ENCODE assay signal across 12 cellular contexts in genomic region chr14:59343585-59343984, GRCh38.
A peak's percentile ranks its signal among the peaks of the same experiment; 100 is the strongest.
DNase-seq lines count a peak whose midpoint lies in the region; ATAC-seq and TF ChIP-seq lines count a peak whose summit lies in the region.
"Had no signal": no experiment of that assay in that cellular context is flagged by ENCODE, and none has a peak within 500 bp of the region (broad histone marks: within the 10 kb centered on the region; RNA-seq: fewer than 3 reads in every experiment).

No MANE protein-coding gene starts in this region.

- no peak overlapping the region for H3K9ac ChIP-seq in neural progenitor cell

- H3K9me3 Mint-ChIP-seq in neural progenitor cell (no peaks in the 10 kb centered on the region), type B pancreatic cell (no peaks in the 10 kb centered on the region)
- H3K9me3 Mint-ChIP-seq: activated naive CD8-positive, alpha-beta T cell treated with anti-CD3 and anti-CD28 coated beads, Interleukin-2, amount 50 U/mL, for 24 hours had no signal

- H3K36me3 ChIP-seq in esophagus muscularis mucosa, result peaks cover 0 to 27% (median 9%) of the 10 kb centered on the region in 4 donors
- no peaks in the 10 kb centered on the region for H3K36me3 ChIP-seq in neural progenitor cell
- peaks cover 0 to 4% (median 0%) of the 10 kb centered on the region in 3 donors for H3K36me3 ChIP-seq in tibial artery
- no peaks in the 10 kb centered on the region for H3K36me3 ChIP-seq in H7 (replicated peaks; ENCODE audit: control insufficient read depth, insufficient read depth, low read length)

- no peaks in the 10 kb centered on the region for H3K79me2 ChIP-seq in neural progenitor cell (ENCODE audit: low read depth)

- TF ChIP-seq EP300 in esophagus muscularis mucosa (IDR thresholded peaks at IDR 0.05), result no peak

- peaks cover 53% of the 10 kb centered on the region for H3K4me1 Mint-ChIP-seq in neural progenitor cell
- H3K4me1 Mint-ChIP-seq in type B pancreatic cell (ENCODE audit: unreplicated experiment), result peaks cover 43% of the 10 kb centered on the region
- H3K4me1 Mint-ChIP-seq: activated naive CD8-positive, alpha-beta T cell treated with anti-CD3 and anti-CD28 coated beads, Interleukin-2, amount 50 U/mL, for 24 hours had no signal

- H3F3A ChIP-seq in neural progenitor cell (ENCODE audit: low read depth), result peaks cover 25% of the 10 kb centered on the region

- TF ChIP-seq CTCF in esophagus muscularis mucosa (IDR thresholded peaks at IDR 0.05) (no peak), neural progenitor cell (IDR thresholded peaks at IDR 0.05) (no peak), type B pancreatic cell (conservative IDR thresholded peaks at IDR 0.05) (no peak), tibial artery (IDR thresholded peaks at IDR 0.05) (no peak), omental fat pad (IDR thresholded peaks at IDR 0.05) (no peak)

- H3K27ac Mint-ChIP-seq in neural progenitor cell, result no peak overlapping the region
- no peak overlapping the region for H3K27ac Mint-ChIP-seq in type B pancreatic cell
- H3K27ac Mint-ChIP-seq: activated naive CD8-positive, alpha-beta T cell treated with anti-CD3 and anti-CD28 coated beads, Interleukin-2, amount 50 U/mL, for 24 hours had no signal

- H4K20me1 ChIP-seq in neural progenitor cell (ENCODE audit: low read depth), result no peaks in the 10 kb centered on the region

- TF ChIP-seq POLR2A in esophagus muscularis mucosa (IDR thresholded peaks at IDR 0.05; ENCODE audit: low read depth), result no peak

- WGBS in esophagus muscularis mucosa, result 45% methylated on average over 3 of the region's 3 CpGs

- H3K4me3 ChIP-seq in esophagus muscularis mucosa (no peak overlapping the region), neural progenitor cell (no peak overlapping the region), tibial artery (no peak overlapping the region), H7 (ENCODE audit: insufficient read depth, low read depth, low read length) (no peak overlapping the region)

- H3K27ac ChIP-seq in esophagus muscularis mucosa (replicated peaks in 1 of 4) (peak overlapping the region; percentile 81 to 92 (median 84)), neural progenitor cell (peak overlapping the region; percentile 53), tibial artery (peak overlapping the region in 1 of 2 donors; percentile 41)
- H3K27ac ChIP-seq: C4-2B, VCaP had no signal

- H3K36me3 Mint-ChIP-seq in neural progenitor cell (peaks cover 25% of the 10 kb centered on the region), type B pancreatic cell (peaks cover 47% of the 10 kb centered on the region)

- peak overlapping the region; percentile 3 for H3K4me2 ChIP-seq in neural progenitor cell

- no peak overlapping the region for H2AFZ ChIP-seq in neural progenitor cell (replicated peaks)

- H3K27me3 ChIP-seq in esophagus muscularis mucosa (no peaks in the 10 kb centered on the region), neural progenitor cell (no peaks in the 10 kb centered on the region), tibial artery (no peaks in the 10 kb centered on the region), H7 (ENCODE audit: control insufficient read depth, insufficient read depth, low read length) (no peaks in the 10 kb centered on the region)

- intact Hi-C loops in esophagus muscularis mucosa (cut with DNase I) (no loop called here), tibial artery (cut with DNase I; ENCODE audit: low total_unique reads) (loop anchor here (10.0 kb wide), 1 partner anchor 81 kb away; no protein-coding TSS in a partner anchor)

- H3K4me3 Mint-ChIP-seq in neural progenitor cell, result peak overlapping the region; percentile 12
- no peak overlapping the region for H3K4me3 Mint-ChIP-seq in type B pancreatic cell
- H3K4me3 Mint-ChIP-seq: activated naive CD8-positive, alpha-beta T cell treated with anti-CD3 and anti-CD28 coated beads, Interleukin-2, amount 50 U/mL, for 24 hours had no signal

- peaks cover 47 to 100% (median 99%) of the 10 kb centered on the region in 4 donors for H3K4me1 ChIP-seq in esophagus muscularis mucosa
- peaks cover 57% of the 10 kb centered on the region for H3K4me1 ChIP-seq in neural progenitor cell
- H3K4me1 ChIP-seq in tibial artery, result peaks cover 0 to 81% (median 29%) of the 10 kb centered on the region in 4 donors

- ATAC-seq in omental fat pad (ENCODE audit: low FRiP score), result no peak
- ATAC-seq: activated naive CD8-positive, alpha-beta T cell treated with anti-CD3 and anti-CD28 coated beads, Interleukin-2, amount 50 U/mL, for 24 hours had no signal

- DNase-seq in DMS79 treated with DMSO at 0.1 percent for 48 hours (lab: John Stamatoyannopoulos, UW) (peak; percentile 96), NCI-H2107 treated with DMSO at 0.1 percent for 48 hours (lab: John Stamatoyannopoulos, UW; ENCODE audit: unreplicated experiment) (peak; percentile 66), esophagus muscularis mucosa (ENCODE audit: extremely low spot score) (no peak), neural progenitor cell (ENCODE audit: low spot score) (no peak), type B pancreatic cell (ENCODE audit: extremely low spot score, unreplicated experiment) (no peak), tibial artery (no peak), omental fat pad (ENCODE audit: low spot score) (no peak), H7 (no peak)
- DNase-seq: activated naive CD8-positive, alpha-beta T cell treated with anti-CD3 and anti-CD28 coated beads, Interleukin-2, amount 50 U/mL, for 24 hours; NCI-H1436 treated with DMSO at 0.1 percent for 48 hours had no signal

- H3K27me3 Mint-ChIP-seq in neural progenitor cell (ENCODE audit: insufficient read depth, low read depth), result no peaks in the 10 kb centered on the region
- H3K27me3 Mint-ChIP-seq in type B pancreatic cell, result no peaks in the 10 kb centered on the region
- H3K27me3 Mint-ChIP-seq: activated naive CD8-positive, alpha-beta T cell treated with anti-CD3 and anti-CD28 coated beads, Interleukin-2, amount 50 U/mL, for 24 hours had no signal

- H3K9me3 ChIP-seq in esophagus muscularis mucosa (no peaks in the 10 kb centered on the region), neural progenitor cell (ENCODE audit: low read depth) (no peaks in the 10 kb centered on the region), tibial artery (no peaks in the 10 kb centered on the region)

Comparison
In these comparisons a context has a peak if more than half of its experiments do, and no peak if none do; other contexts are left out.
1. DNase-seq: peak in DMS79 treated with DMSO at 0.1 percent for 48 hours (single experiment) and NCI-H2107 treated with DMSO at 0.1 percent for 48 hours (single experiment); none in esophagus muscularis mucosa (single experiment), neural progenitor cell (single experiment), type B pancreatic cell (single experiment), tibial artery (0 of 2), omental fat pad (single experiment) and H7 (single experiment).